Comparison of ENCODE assay signal across 8 cellular contexts in genomic region chr16:53055603-53056527, GRCh38. TPM values are rescaled to one million over a fixed set of nuclear protein-coding genes. Genes with fewer than 3 reads are reported as not detected.
DNase-seq lines count a peak whose midpoint lies in the region; ATAC-seq and FAIRE-seq lines count a peak whose summit lies in the region.

No MANE protein-coding gene starts in this region.

- no peak for DNase-seq in Right ventricle myocardium inferior (ENCODE audit: missing footprints)
- DNase-seq in cardiac septum (ENCODE audit: low spot score) = no peak
- DNase-seq in RCC 7860 (ENCODE audit: low spot score) = peak; percentile 22
- no peak for DNase-seq in central memory CD8-positive, alpha-beta T cell (ENCODE audit: low spot score in 2 of 2)
- DNase-seq in stimulated activated naive B cell treated with anti-CD40 and anti-IgM and Interleukin-4, amounts not matched to agents 10 μg/mL and 1 μg/mL and 100 μg/mL, for 72 hours = no peak
- no peak for DNase-seq in stimulated activated naive CD4-positive, alpha-beta T cell treated with Interleukin-2 at 50 U/mL for 16 hours (lab: John Stamatoyannopoulos, UW)
- no peak for DNase-seq in SHP77 treated with DMSO at 0.1 percent for 48 hours (lab: John Stamatoyannopoulos, UW)

- intact Hi-C loops in Right ventricle myocardium inferior (cut with DNase I) (loop anchor here (1.0 to 10.0 kb wide), 6 partner anchors 35 to 649 kb away; partner anchors contain the start of genes FTO and RPGRIP1L), cardiac septum (cut with DNase I) (loop anchor here (1.0 to 5.0 kb wide), 6 partner anchors 35 to 226 kb away; no protein-coding TSS in a partner anchor)

- H3K9me3 Mint-ChIP-seq in central memory CD8-positive, alpha-beta T cell = no peaks in the 10 kb centered on the region
- no peaks in the 10 kb centered on the region for H3K9me3 Mint-ChIP-seq in stimulated activated naive B cell treated with anti-CD40 and anti-IgM and Interleukin-4, amounts not matched to agents 10 μg/mL and 1 μg/mL and 100 μg/mL, for 72 hours

- H3K27ac ChIP-seq in layer of hippocampus (ENCODE audit: low read depth, low read length) = peak overlapping the region; percentile 85

- peak overlapping the region; percentile 75 for H3K27ac Mint-ChIP-seq in central memory CD8-positive, alpha-beta T cell (ENCODE audit: low read depth)
- H3K27ac Mint-ChIP-seq in stimulated activated naive B cell treated with anti-CD40 and anti-IgM and Interleukin-4, amounts not matched to agents 10 μg/mL and 1 μg/mL and 100 μg/mL, for 72 hours = peak overlapping the region; percentile 95

- peak; percentile 33 for ATAC-seq in Right ventricle myocardium inferior
- no peak for ATAC-seq in central memory CD8-positive, alpha-beta T cell (replicated peaks; ENCODE audit: extremely low read depth, poor library complexity, severe bottlenecking)
- ATAC-seq in stimulated activated naive B cell treated with anti-CD40 and anti-IgM and Interleukin-4, amounts not matched to agents 10 μg/mL and 1 μg/mL and 100 μg/mL, for 72 hours (replicated peaks) = no peak

- peaks cover 1% of the 10 kb centered on the region for H3K36me3 Mint-ChIP-seq in central memory CD8-positive, alpha-beta T cell (ENCODE audit: insufficient read depth)
- peaks cover 6 to 8% of the 10 kb centered on the region in 2 donors for H3K36me3 Mint-ChIP-seq in stimulated activated naive B cell treated with anti-CD40 and anti-IgM and Interleukin-4, amounts not matched to agents 10 μg/mL and 1 μg/mL and 100 μg/mL, for 72 hours

- no peak for FAIRE-seq in RCC 7860 (lab: Jason Lieb, UNC)

- H3K4me1 Mint-ChIP-seq in central memory CD8-positive, alpha-beta T cell = peaks cover 39% of the 10 kb centered on the region
- H3K4me1 Mint-ChIP-seq in stimulated activated naive B cell treated with anti-CD40 and anti-IgM and Interleukin-4, amounts not matched to agents 10 μg/mL and 1 μg/mL and 100 μg/mL, for 72 hours = peaks cover 29 to 35% of the 10 kb centered on the region in 2 donors

- no peaks in the 10 kb centered on the region for H3K27me3 Mint-ChIP-seq in central memory CD8-positive, alpha-beta T cell
- H3K27me3 Mint-ChIP-seq in stimulated activated naive B cell treated with anti-CD40 and anti-IgM and Interleukin-4, amounts not matched to agents 10 μg/mL and 1 μg/mL and 100 μg/mL, for 72 hours = peaks cover 0 to 10% of the 10 kb centered on the region in 2 donors

- H3K4me3 Mint-ChIP-seq in central memory CD8-positive, alpha-beta T cell = peak overlapping the region; percentile 82
- peak overlapping the region; percentile 92 to 95 for H3K4me3 Mint-ChIP-seq in stimulated activated naive B cell treated with anti-CD40 and anti-IgM and Interleukin-4, amounts not matched to agents 10 μg/mL and 1 μg/mL and 100 μg/mL, for 72 hours

- no peaks in the 10 kb centered on the region for H3K27me3 ChIP-seq in layer of hippocampus (ENCODE audit: control insufficient read depth, insufficient read depth, low read length)

RNA-seq across cellular contexts. Expression of gene CHD9, which starts 1.1 kb away (rescaled TPM):
- total RNA-seq in Right ventricle myocardium inferior = 37.6 TPM
- 64.6 TPM for total RNA-seq in cardiac septum

RNA-seq across cellular contexts. Expression of gene CHD9NB, which starts 3.2 kb away (rescaled TPM):
- total RNA-seq in Right ventricle myocardium inferior (1.4 TPM), cardiac septum (1.0 TPM)
